2 cellular contexts compared by ENCODE assay signal in the genomic region with DNA sequence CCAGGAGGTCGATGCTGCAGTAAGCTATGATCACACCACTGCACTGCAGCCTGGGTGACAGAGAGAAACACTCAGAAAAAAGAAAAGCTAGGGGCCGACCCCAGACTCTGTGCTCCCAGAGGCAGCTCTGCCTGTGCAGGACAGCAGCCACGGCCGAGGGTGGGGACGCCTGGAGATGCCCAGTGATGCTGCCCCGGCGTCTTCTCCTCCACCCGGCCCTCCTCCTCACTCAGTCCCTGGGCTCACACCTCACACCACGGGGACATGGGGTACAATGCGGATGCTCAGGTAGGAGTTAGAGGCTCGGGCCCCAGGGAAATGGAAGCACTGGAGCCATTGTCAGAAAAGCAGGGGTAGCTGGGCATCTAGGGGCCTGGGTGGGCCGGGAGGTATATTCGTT.
TF ChIP-seq lines count a peak whose summit lies in the region.

No MANE protein-coding gene starts in this region.

TF ChIP-seq in SK-N-SH, 30 proteins besides CTCF, POLR2A, EP300 and RAD21 (continued from another document):
- TF ChIP-seq REST (IDR thresholded peaks at IDR 0.05; ENCODE audit: low read depth, low read length): no peak
- TF ChIP-seq FOSL2 (IDR thresholded peaks at IDR 0.05; ENCODE audit: borderline replicate concordance, low read depth): no peak
- no peak for TF ChIP-seq NRF1 (IDR thresholded peaks at IDR 0.05; ENCODE audit: low read depth, low read length)
- no peak for TF ChIP-seq USF1 (IDR thresholded peaks at IDR 0.05; ENCODE audit: borderline replicate concordance, low read depth)
- TF ChIP-seq IRF3 (IDR thresholded peaks at IDR 0.05; ENCODE audit: low read depth, low read length): no peak
- TF ChIP-seq, protein P1, sequence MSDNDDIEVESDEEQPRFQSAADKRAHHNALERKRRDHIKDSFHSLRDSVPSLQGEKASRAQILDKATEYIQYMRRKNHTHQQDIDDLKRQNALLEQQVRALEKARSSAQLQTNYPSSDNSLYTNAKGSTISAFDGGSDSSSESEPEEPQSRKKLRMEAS (IDR thresholded peaks at IDR 0.05; ENCODE audit: low read depth): no peak
- no peak for TF ChIP-seq NFIC (IDR thresholded peaks at IDR 0.05; ENCODE audit: borderline replicate concordance)
- TF ChIP-seq ELF1 (IDR thresholded peaks at IDR 0.05): no peak
- no peak for TF ChIP-seq FOXJ3 (CRISPR knock-in tag; IDR thresholded peaks at IDR 0.05)
- TF ChIP-seq SIN3A (IDR thresholded peaks at IDR 0.05; ENCODE audit: borderline replicate concordance, low read depth, low read length): no peak

TF ChIP-seq in SK-N-SH treated with all-trans-retinoic acid at 6 μM for 48 hours, 23 proteins besides CTCF, POLR2A, EP300 and RAD21 (continued from another document):
- TF ChIP-seq TSHZ2 (CRISPR knock-in tag; IDR thresholded peaks at IDR 0.05) (no peak), ZC3H10 (CRISPR knock-in tag; IDR thresholded peaks at IDR 0.05) (no peak), ZFP30 (CRISPR knock-in tag; IDR thresholded peaks at IDR 0.05) (no peak), POU6F1 (CRISPR knock-in tag; IDR thresholded peaks at IDR 0.05; ENCODE audit: borderline replicate concordance, low read depth) (no peak), CSDC2 (CRISPR knock-in tag; IDR thresholded peaks at IDR 0.05) (no peak)
- TF ChIP-seq, protein P2, sequence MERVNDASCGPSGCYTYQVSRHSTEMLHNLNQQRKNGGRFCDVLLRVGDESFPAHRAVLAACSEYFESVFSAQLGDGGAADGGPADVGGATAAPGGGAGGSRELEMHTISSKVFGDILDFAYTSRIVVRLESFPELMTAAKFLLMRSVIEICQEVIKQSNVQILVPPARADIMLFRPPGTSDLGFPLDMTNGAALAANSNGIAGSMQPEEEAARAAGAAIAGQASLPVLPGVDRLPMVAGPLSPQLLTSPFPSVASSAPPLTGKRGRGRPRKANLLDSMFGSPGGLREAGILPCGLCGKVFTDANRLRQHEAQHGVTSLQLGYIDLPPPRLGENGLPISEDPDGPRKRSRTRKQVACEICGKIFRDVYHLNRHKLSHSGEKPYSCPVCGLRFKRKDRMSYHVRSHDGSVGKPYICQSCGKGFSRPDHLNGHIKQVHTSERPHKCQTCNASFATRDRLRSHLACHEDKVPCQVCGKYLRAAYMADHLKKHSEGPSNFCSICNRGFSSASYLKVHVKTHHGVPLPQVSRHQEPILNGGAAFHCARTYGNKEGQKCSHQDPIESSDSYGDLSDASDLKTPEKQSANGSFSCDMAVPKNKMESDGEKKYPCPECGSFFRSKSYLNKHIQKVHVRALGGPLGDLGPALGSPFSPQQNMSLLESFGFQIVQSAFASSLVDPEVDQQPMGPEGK (CRISPR knock-in tag; IDR thresholded peaks at IDR 0.05; ENCODE audit: borderline replicate concordance): no peak
